15 cellular contexts compared by ENCODE assay signal in genomic region chr3:112117415-112117814, GRCh38. TPM values are rescaled to one million over a fixed set of nuclear protein-coding genes. Genes with fewer than 3 reads are reported as not detected.
"Had no signal": no experiment of that assay in that cellular context is flagged by ENCODE, and none has a peak within 500 bp of the region (broad histone marks: within the 10 kb centered on the region; RNA-seq: fewer than 3 reads in every experiment).

No MANE protein-coding gene starts in this region.

- H3K36me3 ChIP-seq: right lobe of liver had no signal

- H3K36me3 Mint-ChIP-seq: natural killer cell had no signal

- H3K27ac Mint-ChIP-seq: activated CD4-positive, alpha-beta T cell treated with anti-CD3 and anti-CD28 coated beads, Interleukin-2, amount 10 ng/mL, durations not matched to agents 24 days and 14 days; activated naive CD4-positive, alpha-beta T cell treated with anti-CD3 and anti-CD28 coated beads, Interleukin-2, amount 50 U/mL, for 72 hours; natural killer cell; progenitor cell of endocrine pancreas had no signal

- H3K9me3 ChIP-seq: mucosa of descending colon, testis had no signal

- H3K9me3 Mint-ChIP-seq: activated CD4-positive, alpha-beta T cell treated with anti-CD3 and anti-CD28 coated beads, Interleukin-2, amount 10 ng/mL, durations not matched to agents 24 days and 14 days; activated naive CD4-positive, alpha-beta T cell treated with anti-CD3 and anti-CD28 coated beads, Interleukin-2, amount 50 U/mL, for 72 hours; natural killer cell; stimulated activated naive CD8-positive, alpha-beta T cell treated with anti-CD3 and anti-CD28 coated beads, Interleukin-15, Interleukin-2, amounts not matched to agents 100 ng/mL and 50 ng/mL, for 24 hours had no signal

- H3K27me3 ChIP-seq: brain microvascular endothelial cell, right lobe of liver, testis had no signal

- H3K27ac ChIP-seq: brain microvascular endothelial cell, right lobe of liver, testis had no signal

- H3K4me3 Mint-ChIP-seq: activated CD4-positive, alpha-beta T cell treated with anti-CD3 and anti-CD28 coated beads, Interleukin-2, amount 10 ng/mL, durations not matched to agents 24 days and 14 days; stimulated activated naive CD8-positive, alpha-beta T cell treated with anti-CD3 and anti-CD28 coated beads, Interleukin-15, Interleukin-2, amounts not matched to agents 100 ng/mL and 50 ng/mL, for 24 hours had no signal

- H3K4me3 ChIP-seq: mucosa of descending colon, right lobe of liver, testis had no signal

- ATAC-seq: activated naive CD4-positive, alpha-beta T cell treated with anti-CD3 and anti-CD28 coated beads, Interleukin-2, amount 50 U/mL, for 72 hours had no signal

- H3K27me3 Mint-ChIP-seq: activated CD4-positive, alpha-beta T cell treated with anti-CD3 and anti-CD28 coated beads, Interleukin-2, amount 10 ng/mL, durations not matched to agents 24 days and 14 days; progenitor cell of endocrine pancreas; stimulated activated naive CD8-positive, alpha-beta T cell treated with anti-CD3 and anti-CD28 coated beads, Interleukin-15, Interleukin-2, amounts not matched to agents 100 ng/mL and 50 ng/mL, for 24 hours had no signal

- DNase-seq: activated CD4-positive, alpha-beta T cell treated with anti-CD3 and anti-CD28 coated beads, Interleukin-2, amount 10 ng/mL, durations not matched to agents 24 days and 14 days; activated T-cell treated with anti-CD3 and anti-CD28 coated beads, Interleukin-2, amount 50 U/mL, for 1 hour; brain microvascular endothelial cell; foreskin melanocyte; mammary epithelial cell; mucosa of descending colon; natural killer cell; occipital lobe; right lobe of liver; stimulated activated CD4-positive, alpha-beta T cell treated with anti-CD3 and anti-CD28 coated beads, Interleukin-12 subunit alpha, Interleukin-12 subunit beta, amount 100 ng/mL, for 4 hours; testis had no signal

RNA-seq across cellular contexts. Expression of gene GCSAM, which starts 15.6 kb away (rescaled TPM):
- total RNA-seq: endothelial cell of umbilical vein, occipital lobe, progenitor cell of endocrine pancreas had no signal
- polyA plus RNA-seq: endothelial cell of umbilical vein had no signal
